Comparison of ENCODE assay signal across 13 cellular contexts in the genomic region with DNA sequence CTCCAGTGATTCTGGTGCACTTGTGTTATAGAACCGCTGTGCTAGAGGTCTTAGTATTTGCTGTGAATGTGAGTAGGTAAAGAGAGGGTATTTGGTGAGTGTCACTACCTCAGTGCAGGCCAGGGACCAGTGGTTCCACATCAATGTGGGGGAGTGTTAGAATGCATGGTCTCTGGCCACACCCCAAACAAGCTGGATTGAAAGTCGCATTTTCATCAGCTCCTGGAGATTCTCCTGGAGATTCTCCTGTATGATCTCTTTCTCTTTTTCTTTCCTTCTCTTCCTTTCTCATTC. TPM values are rescaled to one million over a fixed set of nuclear protein-coding genes. Genes with fewer than 3 reads are reported as not detected.
DNase-seq lines count a peak whose midpoint lies in the region; ATAC-seq and TF ChIP-seq lines count a peak whose summit lies in the region.
"Had no signal": no experiment of that assay in that cellular context is flagged by ENCODE, and none has a peak within 500 bp of the region (broad histone marks: within the 10 kb centered on the region; RNA-seq: fewer than 3 reads in every experiment).

No MANE protein-coding gene starts in this region.

- H2BK12ac ChIP-seq in trophoblast cell (ENCODE audit: low read length), result no peak overlapping the region

- ATAC-seq in activated naive CD4-positive, alpha-beta T cell treated with anti-CD3 and anti-CD28 coated beads, Interleukin-2, amount 50 U/mL, for 72 hours, result no peak
- ATAC-seq in HG02759 (IDR thresholded peaks at IDR 0.05; ENCODE audit: unreplicated experiment), result peak; percentile 11
- no peak for ATAC-seq in WTC11
- ATAC-seq in right cardiac atrium, result no peak
- ATAC-seq in GM19467 (IDR thresholded peaks at IDR 0.05; ENCODE audit: unreplicated experiment), result no peak

- peak overlapping the region; percentile 5 for H3K27ac Mint-ChIP-seq in activated naive CD4-positive, alpha-beta T cell treated with anti-CD3 and anti-CD28 coated beads, Interleukin-2, amount 10 ng/mL, durations not matched to agents 7 days and 5 days
- no peak overlapping the region for H3K27ac Mint-ChIP-seq in activated naive CD4-positive, alpha-beta T cell treated with anti-CD3 and anti-CD28 coated beads, Interleukin-2, amount 50 U/mL, for 72 hours
- H3K27ac Mint-ChIP-seq in WTC11, result 0 out of 2 replicates have a peak overlapping the region, but pooled peaks have one; percentile 30
- H3K27ac Mint-ChIP-seq: CD4-positive, alpha-beta T cell had no signal

- no peaks in the 10 kb centered on the region for H3K9me3 Mint-ChIP-seq in activated naive CD4-positive, alpha-beta T cell treated with anti-CD3 and anti-CD28 coated beads, Interleukin-2, amount 10 ng/mL, durations not matched to agents 7 days and 5 days
- no peaks in the 10 kb centered on the region for H3K9me3 Mint-ChIP-seq in activated naive CD4-positive, alpha-beta T cell treated with anti-CD3 and anti-CD28 coated beads, Interleukin-2, amount 50 U/mL, for 72 hours
- H3K9me3 Mint-ChIP-seq in WTC11, result peaks cover 9% of the 10 kb centered on the region
- H3K9me3 Mint-ChIP-seq: CD4-positive, alpha-beta T cell had no signal

- no peaks in the 10 kb centered on the region for H3K36me3 Mint-ChIP-seq in activated naive CD4-positive, alpha-beta T cell treated with anti-CD3 and anti-CD28 coated beads, Interleukin-2, amount 10 ng/mL, durations not matched to agents 7 days and 5 days
- no peaks in the 10 kb centered on the region for H3K36me3 Mint-ChIP-seq in activated naive CD4-positive, alpha-beta T cell treated with anti-CD3 and anti-CD28 coated beads, Interleukin-2, amount 50 U/mL, for 72 hours
- H3K36me3 Mint-ChIP-seq in WTC11, result no peaks in the 10 kb centered on the region

- H3K4me3 Mint-ChIP-seq in activated naive CD4-positive, alpha-beta T cell treated with anti-CD3 and anti-CD28 coated beads, Interleukin-2, amount 10 ng/mL, durations not matched to agents 7 days and 5 days, result no peak overlapping the region
- no peak overlapping the region for H3K4me3 Mint-ChIP-seq in WTC11
- H3K4me3 Mint-ChIP-seq: CD4-positive, alpha-beta T cell had no signal

- no peak overlapping the region for H3K4me2 ChIP-seq in trophoblast cell (ENCODE audit: low read length)
- H3K4me2 ChIP-seq: PC-9 had no signal

- no peak for TF ChIP-seq CTCF in WTC11 (IDR thresholded peaks at IDR 0.05)
- no peak for TF ChIP-seq CTCF in coronary artery (IDR thresholded peaks at IDR 0.05)

- H2AFZ ChIP-seq in trophoblast cell (ENCODE audit: insufficient read depth, low read length, poor library complexity), result no peak overlapping the region
- H2AFZ ChIP-seq: PC-9 had no signal

- H3K14ac ChIP-seq in trophoblast cell (ENCODE audit: low read length), result no peak overlapping the region

- no peak overlapping the region for H4K12ac ChIP-seq in trophoblast cell (ENCODE audit: low read depth, low read length)

- peak overlapping the region; percentile 20 for H4K91ac ChIP-seq in trophoblast cell (ENCODE audit: low read depth, low read length)

- H3K9ac ChIP-seq in trophoblast cell (ENCODE audit: low read length), result no peak overlapping the region

- H2BK5ac ChIP-seq in trophoblast cell (ENCODE audit: low read depth, low read length, poor library complexity), result no peak overlapping the region

- no peaks in the 10 kb centered on the region for H3K36me3 ChIP-seq in trophoblast cell (ENCODE audit: control insufficient read depth in 1 of 2, insufficient read depth in 2 of 2, low read length in 2 of 2)

- H2BK120ac ChIP-seq in trophoblast cell (ENCODE audit: insufficient read depth, low read length, poor library complexity), result no peak overlapping the region

- H3K4me3 ChIP-seq in trophoblast cell (ENCODE audit: low read depth, low read length) (no peak overlapping the region), right cardiac atrium (ENCODE audit: low read length) (no peak overlapping the region), coronary artery (no peak overlapping the region)
- H3K4me3 ChIP-seq: PC-9 had no signal

- H3K23ac ChIP-seq in trophoblast cell (ENCODE audit: low read length), result no peak overlapping the region

- intact Hi-C loops in right cardiac atrium (cut with DNase I), result loop anchor here (2.0 to 10.0 kb wide), 5 partner anchors 100 to 550 kb away; a partner anchor contains a TSS

- H2AK5ac ChIP-seq in trophoblast cell (ENCODE audit: low read length), result no peak overlapping the region

- POLR2A ChIA-PET in WTC11 (lab: Charles Lee), result no interaction called here

- no CpG with 5 or more reads among the region's 2 CpGs for WGBS in trophoblast cell (ENCODE audit: extremely low coverage, insufficient coverage, insufficient read length)
- WGBS in right cardiac atrium, result 65% methylated on average over 2 of the region's 2 CpGs

- no peak for DNase-seq in activated naive CD4-positive, alpha-beta T cell treated with anti-CD3 and anti-CD28 coated beads, Interleukin-2, amount 10 ng/mL, durations not matched to agents 7 days and 5 days
- no peak for DNase-seq in activated naive CD4-positive, alpha-beta T cell treated with anti-CD3 and anti-CD28 coated beads, Interleukin-2, amount 50 U/mL, for 72 hours (ENCODE audit: low spot score in 2 of 2)
- DNase-seq in WTC11 (ENCODE audit: low spot score), result no peak
- DNase-seq in trophoblast cell, result no peak
- no peak for DNase-seq in right cardiac atrium
- no peak for DNase-seq in coronary artery (ENCODE audit: low spot score)
- DNase-seq: CD4-positive, alpha-beta T cell; NCI-H1417 treated with DMSO at 0.1 percent for 48 hours had no signal

- peaks cover 3% of the 10 kb centered on the region for H3K4me1 Mint-ChIP-seq in activated naive CD4-positive, alpha-beta T cell treated with anti-CD3 and anti-CD28 coated beads, Interleukin-2, amount 10 ng/mL, durations not matched to agents 7 days and 5 days
- H3K4me1 Mint-ChIP-seq in WTC11, result no peaks in the 10 kb centered on the region

- H3K9me3 ChIP-seq in trophoblast cell (ENCODE audit: insufficient read depth, low read depth, low read length) (no peaks in the 10 kb centered on the region), right cardiac atrium (ENCODE audit: control insufficient read depth, low read length) (no peaks in the 10 kb centered on the region)
- H3K9me3 ChIP-seq: Caco-2 had no signal

- peaks cover 0 to 5% of the 10 kb centered on the region in 2 experiments for H3K4me1 ChIP-seq in trophoblast cell (ENCODE audit: control insufficient read depth in 1 of 2, insufficient read depth in 2 of 2, low read length in 2 of 2)
- H3K4me1 ChIP-seq in right cardiac atrium (ENCODE audit: control insufficient read depth, insufficient read depth, low read length), result no peaks in the 10 kb centered on the region
- H3K4me1 ChIP-seq: Caco-2 had no signal

- H3K27me3 Mint-ChIP-seq in activated naive CD4-positive, alpha-beta T cell treated with anti-CD3 and anti-CD28 coated beads, Interleukin-2, amount 10 ng/mL, durations not matched to agents 7 days and 5 days, result peaks cover 27% of the 10 kb centered on the region
- H3K27me3 Mint-ChIP-seq in WTC11 (ENCODE audit: low read depth), result peaks cover 3% of the 10 kb centered on the region; the same call in 1 of the 2 replicates

- H3K27ac ChIP-seq in trophoblast cell (ENCODE audit: low read depth, low read length) (no peak overlapping the region), right cardiac atrium (ENCODE audit: low read length) (no peak overlapping the region), coronary artery (no peak overlapping the region)
- H3K27ac ChIP-seq: PC-9 had no signal

- no peak overlapping the region for H3K4ac ChIP-seq in trophoblast cell (ENCODE audit: low read depth, low read length)

- no peaks in the 10 kb centered on the region for H3K27me3 ChIP-seq in trophoblast cell (ENCODE audit: insufficient read depth, low read length)
- H3K27me3 ChIP-seq in right cardiac atrium (ENCODE audit: control insufficient read depth, insufficient read depth), result no peaks in the 10 kb centered on the region

- peaks cover 2% of the 10 kb centered on the region for H3K79me1 ChIP-seq in trophoblast cell (ENCODE audit: low read length)

- H3K79me2 ChIP-seq in trophoblast cell (ENCODE audit: control insufficient read depth, insufficient read depth, low read length, poor library complexity), result no peaks in the 10 kb centered on the region

- CTCF ChIA-PET in activated naive CD4-positive, alpha-beta T cell treated with anti-CD3 and anti-CD28 coated beads, Interleukin-2, amount 10 ng/mL, durations not matched to agents 7 days and 5 days (lab: Charles Lee), result interaction anchor here (0.9 to 5.0 kb wide), 12 partner anchors 8 to 550 kb away, joined by 3 to 60 read pairs (median 6); a partner anchor contains a TSS
- CTCF ChIA-PET in WTC11 (lab: Charles Lee), result interaction anchor here (0.6 to 2.9 kb wide), 13 partner anchors 9 to 560 kb away, joined by 3 to 38 read pairs (median 3); a partner anchor contains a TSS

- H4K8ac ChIP-seq in trophoblast cell (ENCODE audit: low read depth, low read length), result no peak overlapping the region

- H3K18ac ChIP-seq in trophoblast cell (ENCODE audit: low read length), result no peak overlapping the region

TF ChIP-seq in WTC11, 78 proteins besides CTCF, POLR2A, EP300 and RAD21:
- no peak for TF ChIP-seq ZNF423 (CRISPR knock-in tag; IDR thresholded peaks at IDR 0.05)
- no peak for TF ChIP-seq CREB1 (CRISPR knock-in tag; IDR thresholded peaks at IDR 0.05)
- TF ChIP-seq ZNF219 (CRISPR knock-in tag; IDR thresholded peaks at IDR 0.05; ENCODE audit: borderline replicate concordance), result no peak

RNA-seq across cellular contexts. Expression of a gene that starts 26.8 kb away (rescaled TPM):
- not detected for total RNA-seq in activated naive CD4-positive, alpha-beta T cell treated with anti-CD3 and anti-CD28 coated beads, Interleukin-2, amount 50 U/mL, for 72 hours
- total RNA-seq in WTC11 (2021), result 0.11 to 0.25 TPM (median 0.18 TPM) in 3 replicates
- 0.04 TPM in 1 of 2 replicates, not detected in the other for polyA plus RNA-seq in trophoblast cell (2013)
- under 1 TPM in 1 of 4 donors, not detected in 3; 0.18 TPM for total RNA-seq in right cardiac atrium
- 0.18 TPM for polyA plus RNA-seq in right cardiac atrium
- polyA plus RNA-seq: BJ had no signal

Comparison
In these comparisons a context has a peak if more than half of its experiments do, and no peak if none do; other contexts are left out.
1. H3K27ac Mint-ChIP-seq: peak in activated naive CD4-positive, alpha-beta T cell treated with anti-CD3 and anti-CD28 coated beads, Interleukin-2, amount 10 ng/mL, durations not matched to agents 7 days and 5 days (single experiment) and WTC11 (single experiment); none in activated naive CD4-positive, alpha-beta T cell treated with anti-CD3 and anti-CD28 coated beads, Interleukin-2, amount 50 U/mL, for 72 hours (0 of 2).